ENCODE assay signal across 12 cellular contexts in the genomic region with DNA sequence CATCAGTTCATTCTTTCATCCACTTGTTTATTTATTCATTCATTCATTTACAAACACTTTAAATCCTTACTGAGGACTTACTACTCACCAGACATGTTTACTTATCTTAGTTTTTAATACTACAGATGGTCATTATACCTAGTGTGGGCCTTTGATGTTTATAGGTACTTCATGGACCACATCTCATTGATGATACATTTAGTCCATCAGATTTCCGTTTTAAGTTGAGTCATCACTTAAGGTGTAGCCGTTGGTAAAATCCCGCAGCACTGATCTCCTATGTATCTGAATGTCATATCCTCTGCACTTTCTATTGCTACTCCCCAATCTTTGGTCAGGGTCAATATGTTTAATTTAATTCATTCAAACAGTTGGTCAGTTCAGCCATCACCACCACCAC.
"Had no signal": no experiment of that assay in that cellular context is flagged by ENCODE, and none has a peak within 500 bp of the region (broad histone marks: within the 10 kb centered on the region; RNA-seq: fewer than 3 reads in every experiment).

No MANE protein-coding gene starts in this region.

- ATAC-seq: body of pancreas; gastroesophageal sphincter; left lung; mucosa of descending colon; naive thymus-derived CD8-positive, alpha-beta T cell had no signal

- H3K27me3 Mint-ChIP-seq: activated B cell treated with CpG ODN at 0.5 μM for 24 hours; naive thymus-derived CD8-positive, alpha-beta T cell had no signal

- H3K4me3 Mint-ChIP-seq: activated B cell treated with CpG ODN at 0.5 μM for 24 hours had no signal

- H3K27ac Mint-ChIP-seq: activated B cell treated with CpG ODN at 0.5 μM for 24 hours had no signal

- DNase-seq: activated B cell treated with CpG ODN at 0.5 μM for 24 hours; activated CD4-positive, alpha-beta T cell treated with anti-CD3 and anti-CD28 coated beads, Interleukin-2, amount 50 U/mL, for 4 hours; body of pancreas; central memory CD4-positive, alpha-beta T cell; effector memory CD4-positive, alpha-beta T cell; left lung; mucosa of descending colon; naive thymus-derived CD8-positive, alpha-beta T cell; sigmoid colon; stimulated activated CD4-positive, alpha-beta T cell treated with anti-CD3 and anti-CD28 coated beads, Interleukin-12 subunit alpha, Interleukin-12 subunit beta, amount 100 ng/mL, for 4 hours; stomach had no signal

- H3K9me3 Mint-ChIP-seq: activated B cell treated with CpG ODN at 0.5 μM for 24 hours had no signal
